10 cellular contexts compared by ENCODE assay signal in the genomic region with DNA sequence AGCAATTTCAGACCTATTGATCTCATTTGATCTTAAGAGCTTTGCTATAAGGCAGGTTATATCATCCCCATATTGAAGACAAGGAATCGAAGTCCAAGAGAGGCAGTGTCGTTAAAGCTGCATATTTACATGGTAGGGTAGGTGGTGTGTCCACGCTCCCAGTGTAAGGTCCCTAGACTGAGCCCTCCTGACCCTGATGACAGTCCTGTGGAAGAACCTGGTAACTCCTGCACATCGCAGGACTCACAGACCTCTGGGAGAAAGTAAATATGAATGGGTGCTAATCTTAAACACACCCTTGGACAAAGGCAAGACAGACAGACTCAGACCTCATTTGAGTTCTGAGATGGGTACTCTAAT. TPM values are rescaled to one million over a fixed set of nuclear protein-coding genes. Genes with fewer than 3 reads are reported as not detected.
A peak's percentile ranks its signal among the peaks of the same experiment; 100 is the strongest.
DNase-seq lines count a peak whose midpoint lies in the region; ATAC-seq lines count a peak whose summit lies in the region.
"Had no signal": no experiment of that assay in that cellular context is flagged by ENCODE, and none has a peak within 500 bp of the region (broad histone marks: within the 10 kb centered on the region; RNA-seq: fewer than 3 reads in every experiment).

No MANE protein-coding gene starts in this region.

- H4K8ac ChIP-seq in trophoblast cell (ENCODE audit: low read depth, low read length) = no peak overlapping the region

- no peaks in the 10 kb centered on the region for H3K79me1 ChIP-seq in trophoblast cell (ENCODE audit: low read length)

- no peak overlapping the region for H4K91ac ChIP-seq in trophoblast cell (ENCODE audit: low read depth, low read length)

- H2BK120ac ChIP-seq in trophoblast cell (ENCODE audit: insufficient read depth, low read length, poor library complexity) = no peak overlapping the region

- no peaks in the 10 kb centered on the region for H3K79me2 ChIP-seq in trophoblast cell (ENCODE audit: control insufficient read depth, insufficient read depth, low read length, poor library complexity)

- H3K27me3 ChIP-seq in trophoblast cell (ENCODE audit: insufficient read depth, low read length) = no peaks in the 10 kb centered on the region

- no peaks in the 10 kb centered on the region for H3K9me3 ChIP-seq in T-helper 17 cell (ENCODE audit: control insufficient read depth, low read length, poor library complexity, severe bottlenecking)
- H3K9me3 ChIP-seq in trophoblast cell (ENCODE audit: insufficient read depth, low read depth, low read length) = no peaks in the 10 kb centered on the region
- H3K9me3 ChIP-seq: prostate gland had no signal

- H3K23ac ChIP-seq in trophoblast cell (ENCODE audit: low read length) = peak overlapping the region; percentile 53

- H3K9ac ChIP-seq in trophoblast cell (ENCODE audit: low read length) = no peak overlapping the region

- no CpG with 5 or more reads among the region's 4 CpGs for WGBS in trophoblast cell (ENCODE audit: extremely low coverage, insufficient coverage, insufficient read length)

- no peak overlapping the region for H3K4me3 ChIP-seq in trophoblast cell (ENCODE audit: low read depth, low read length)

- no peak overlapping the region for H2BK12ac ChIP-seq in trophoblast cell (ENCODE audit: low read length)

- no peaks in the 10 kb centered on the region for H3K4me1 ChIP-seq in trophoblast cell (ENCODE audit: control insufficient read depth in 1 of 2, insufficient read depth in 2 of 2, low read length in 2 of 2)
- H3K4me1 ChIP-seq: prostate gland had no signal

- no peak overlapping the region for H2BK5ac ChIP-seq in trophoblast cell (ENCODE audit: low read depth, low read length, poor library complexity)

- no peak overlapping the region for H2AFZ ChIP-seq in trophoblast cell (ENCODE audit: insufficient read depth, low read length, poor library complexity)

- peak overlapping the region; percentile 94 for H3K27ac Mint-ChIP-seq in T-helper 17 cell

- DNase-seq in T-helper 17 cell (no peak), trophoblast cell (no peak), T-helper 9 cell (no peak), cerebellum (ENCODE audit: low spot score) (no peak), 8988T (no peak), NCI-H748 (lab: John Stamatoyannopoulos, UW; ENCODE audit: unreplicated experiment) (no peak)
- DNase-seq: NCI-H2081 treated with DMSO at 0.1 percent for 48 hours had no signal

- H2AK5ac ChIP-seq in trophoblast cell (ENCODE audit: low read length) = no peak overlapping the region

- H3K18ac ChIP-seq in trophoblast cell (ENCODE audit: low read length) = no peak overlapping the region

- peaks cover 19% of the 10 kb centered on the region for H3K27me3 Mint-ChIP-seq in T-helper 17 cell

- H3K36me3 Mint-ChIP-seq in T-helper 17 cell (ENCODE audit: low read depth) = peaks cover 7% of the 10 kb centered on the region

- H3K4me1 Mint-ChIP-seq in T-helper 17 cell = peaks cover 49% of the 10 kb centered on the region

- ATAC-seq in GM18519 (IDR thresholded peaks at IDR 0.05; ENCODE audit: low FRiP score, unreplicated experiment) (peak; percentile 5), GM21619 (IDR thresholded peaks at IDR 0.05; ENCODE audit: unreplicated experiment) (peak; percentile 11), T-helper 17 cell (no peak)

- H3K27ac ChIP-seq in trophoblast cell (ENCODE audit: low read depth, low read length) = no peak overlapping the region

- H3K36me3 ChIP-seq in trophoblast cell (ENCODE audit: control insufficient read depth in 1 of 2, insufficient read depth in 2 of 2, low read length in 2 of 2) = no peaks in the 10 kb centered on the region
- H3K36me3 ChIP-seq: prostate gland had no signal

- no peak overlapping the region for H3K14ac ChIP-seq in trophoblast cell (ENCODE audit: low read length)

- no peak overlapping the region for H3K4me2 ChIP-seq in trophoblast cell (ENCODE audit: low read length)

- H3K4me3 Mint-ChIP-seq in T-helper 17 cell = peak overlapping the region; percentile 43

- H3K4ac ChIP-seq in trophoblast cell (ENCODE audit: low read depth, low read length) = no peak overlapping the region

- H4K12ac ChIP-seq in trophoblast cell (ENCODE audit: low read depth, low read length) = no peak overlapping the region

RNA-seq across cellular contexts. Expression of gene HLA-DPB1, which starts 0.6 kb away (rescaled TPM):
- total RNA-seq in T-helper 17 cell (10 to 100 TPM; 67.7 to 77.4 TPM), cerebellum (1.8 TPM)
- polyA plus RNA-seq in trophoblast cell (2013) = 13.8 and 14.0 TPM in 2 replicates

RNA-seq across cellular contexts. Expression of gene HLA-DPA1, which starts 1.7 kb away (rescaled TPM):
- total RNA-seq in T-helper 17 cell = 10 to 100 TPM; 62.0 to 71.2 TPM
- polyA plus RNA-seq in trophoblast cell (2013) = 4.8 and 5.8 TPM in 2 replicates
- total RNA-seq in cerebellum = 1.9 TPM

Comparison
In these comparisons a context has a peak if more than half of its experiments do, and no peak if none do; other contexts are left out.
1. RNA of gene HLA-DPB1, which starts 0.6 kb away (total RNA-seq): 67.7 to 77.4 TPM in T-helper 17 cell; 1.8 TPM in cerebellum (single experiment); every median in the first group is over 10 times any median in the second.
2. RNA of gene HLA-DPA1, which starts 1.7 kb away (total RNA-seq): 62.0 to 71.2 TPM in T-helper 17 cell; 1.9 TPM in cerebellum (single experiment); every median in the first group is over 10 times any median in the second.